2 cellular contexts compared by ENCODE assay signal in the genomic region with DNA sequence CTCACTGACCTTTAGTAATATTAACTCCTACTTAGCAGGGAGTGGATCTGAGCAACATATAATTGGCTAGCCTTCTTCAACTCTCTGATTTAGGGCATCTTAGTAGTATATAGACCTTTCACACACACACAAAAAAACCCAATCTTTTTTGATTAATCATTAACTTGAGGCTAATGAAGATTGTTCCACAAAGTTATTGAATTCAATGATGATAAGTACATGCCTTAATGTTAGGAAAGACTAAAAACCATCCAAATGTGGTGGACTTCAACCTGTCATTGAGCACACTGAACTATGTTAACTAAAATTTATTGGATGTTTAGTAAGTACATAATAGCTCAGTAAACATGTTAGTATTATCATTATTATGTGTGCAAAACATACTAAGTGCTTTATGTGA.
A peak's percentile ranks its signal among the peaks of the same experiment; 100 is the strongest.
TF ChIP-seq lines count a peak whose summit lies in the region.

No MANE protein-coding gene starts in this region.

TF ChIP-seq in liver, 16 proteins besides CTCF, POLR2A, EP300 and RAD21 (continued from another document):
- TF ChIP-seq, protein P1, sequence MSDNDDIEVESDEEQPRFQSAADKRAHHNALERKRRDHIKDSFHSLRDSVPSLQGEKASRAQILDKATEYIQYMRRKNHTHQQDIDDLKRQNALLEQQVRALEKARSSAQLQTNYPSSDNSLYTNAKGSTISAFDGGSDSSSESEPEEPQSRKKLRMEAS (IDR thresholded peaks at IDR 0.05), result peak; percentile 59
- TF ChIP-seq FOXA1 (IDR thresholded peaks at IDR 0.05) (peak; percentile 51), JUND (IDR thresholded peaks at IDR 0.05) (peak in 1 of 2 donors; percentile 67), NR2F2 (IDR thresholded peaks at IDR 0.05) (no peak), GABPA (IDR thresholded peaks at IDR 0.05 in 1 of 2, conservative IDR thresholded peaks at IDR 0.05 in 1 of 2) (no peak), RXRA (IDR thresholded peaks at IDR 0.05) (peak; percentile 69 to 83), SP1 (IDR thresholded peaks at IDR 0.05) (peak; percentile 86), TAF1 (conservative IDR thresholded peaks at IDR 0.05) (no peak), EGR1 (IDR thresholded peaks at IDR 0.05; ENCODE audit: low read depth in 2 of 2) (peak in 1 of 2 donors; percentile 44), REST (IDR thresholded peaks at IDR 0.05) (peak; percentile 24), ATF3 (IDR thresholded peaks at IDR 0.05) (no peak)
TF ChIP-seq in liver: peak in this region for 12.

TF ChIP-seq in HepG2, 621 proteins besides CTCF, POLR2A, EP300 and RAD21 (continued from another document):
- TF ChIP-seq, protein P2, sequence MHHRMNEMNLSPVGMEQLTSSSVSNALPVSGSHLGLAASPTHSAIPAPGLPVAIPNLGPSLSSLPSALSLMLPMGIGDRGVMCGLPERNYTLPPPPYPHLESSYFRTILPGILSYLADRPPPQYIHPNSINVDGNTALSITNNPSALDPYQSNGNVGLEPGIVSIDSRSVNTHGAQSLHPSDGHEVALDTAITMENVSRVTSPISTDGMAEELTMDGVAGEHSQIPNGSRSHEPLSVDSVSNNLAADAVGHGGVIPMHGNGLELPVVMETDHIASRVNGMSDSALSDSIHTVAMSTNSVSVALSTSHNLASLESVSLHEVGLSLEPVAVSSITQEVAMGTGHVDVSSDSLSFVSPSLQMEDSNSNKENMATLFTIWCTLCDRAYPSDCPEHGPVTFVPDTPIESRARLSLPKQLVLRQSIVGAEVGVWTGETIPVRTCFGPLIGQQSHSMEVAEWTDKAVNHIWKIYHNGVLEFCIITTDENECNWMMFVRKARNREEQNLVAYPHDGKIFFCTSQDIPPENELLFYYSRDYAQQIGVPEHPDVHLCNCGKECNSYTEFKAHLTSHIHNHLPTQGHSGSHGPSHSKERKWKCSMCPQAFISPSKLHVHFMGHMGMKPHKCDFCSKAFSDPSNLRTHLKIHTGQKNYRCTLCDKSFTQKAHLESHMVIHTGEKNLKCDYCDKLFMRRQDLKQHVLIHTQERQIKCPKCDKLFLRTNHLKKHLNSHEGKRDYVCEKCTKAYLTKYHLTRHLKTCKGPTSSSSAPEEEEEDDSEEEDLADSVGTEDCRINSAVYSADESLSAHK (CRISPR knock-in tag; IDR thresholded peaks at IDR 0.05; ENCODE audit: borderline replicate concordance), result no peak
- TF ChIP-seq ZBTB39 (CRISPR knock-in tag; IDR thresholded peaks at IDR 0.05) (no peak), REST (IDR thresholded peaks at IDR 0.05; ENCODE audit: borderline replicate concordance in 1 of 2, low read depth in 1 of 2, low read length in 2 of 2) (no peak), ZSCAN9 (CRISPR knock-in tag; IDR thresholded peaks at IDR 0.05; ENCODE audit: borderline replicate concordance) (no peak)
- TF ChIP-seq, protein P3, sequence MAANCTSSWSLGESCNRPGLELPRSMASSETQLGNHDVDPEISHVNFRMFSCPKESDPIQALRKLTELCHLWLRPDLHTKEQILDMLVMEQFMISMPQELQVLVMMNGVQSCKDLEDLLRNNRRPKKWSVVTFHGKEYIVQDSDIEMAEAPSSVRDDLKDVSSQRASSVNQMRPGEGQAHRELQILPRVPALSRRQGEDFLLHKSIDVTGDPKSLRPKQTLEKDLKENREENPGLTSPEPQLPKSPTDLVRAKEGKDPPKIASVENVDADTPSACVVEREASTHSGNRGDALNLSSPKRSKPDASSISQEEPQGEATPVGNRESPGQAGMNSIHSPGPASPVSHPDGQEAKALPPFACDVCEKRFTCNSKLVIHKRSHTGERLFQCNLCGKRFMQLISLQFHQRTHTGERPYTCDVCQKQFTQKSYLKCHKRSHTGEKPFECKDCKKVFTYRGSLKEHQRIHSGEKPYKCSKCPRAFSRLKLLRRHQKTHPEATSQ (CRISPR knock-in tag; IDR thresholded peaks at IDR 0.05; ENCODE audit: borderline replicate concordance), result no peak
- TF ChIP-seq, protein P4, sequence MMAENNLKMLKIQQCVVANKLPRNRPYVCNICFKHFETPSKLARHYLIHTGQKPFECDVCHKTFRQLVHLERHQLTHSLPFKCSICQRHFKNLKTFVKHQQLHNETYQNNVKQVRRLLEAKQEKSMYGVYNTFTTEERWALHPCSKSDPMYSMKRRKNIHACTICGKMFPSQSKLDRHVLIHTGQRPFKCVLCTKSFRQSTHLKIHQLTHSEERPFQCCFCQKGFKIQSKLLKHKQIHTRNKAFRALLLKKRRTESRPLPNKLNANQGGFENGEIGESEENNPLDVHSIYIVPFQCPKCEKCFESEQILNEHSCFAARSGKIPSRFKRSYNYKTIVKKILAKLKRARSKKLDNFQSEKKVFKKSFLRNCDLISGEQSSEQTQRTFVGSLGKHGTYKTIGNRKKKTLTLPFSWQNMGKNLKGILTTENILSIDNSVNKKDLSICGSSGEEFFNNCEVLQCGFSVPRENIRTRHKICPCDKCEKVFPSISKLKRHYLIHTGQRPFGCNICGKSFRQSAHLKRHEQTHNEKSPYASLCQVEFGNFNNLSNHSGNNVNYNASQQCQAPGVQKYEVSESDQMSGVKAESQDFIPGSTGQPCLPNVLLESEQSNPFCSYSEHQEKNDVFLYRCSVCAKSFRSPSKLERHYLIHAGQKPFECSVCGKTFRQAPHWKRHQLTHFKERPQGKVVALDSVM (CRISPR knock-in tag; IDR thresholded peaks at IDR 0.05), result no peak
- TF ChIP-seq, protein P5, sequence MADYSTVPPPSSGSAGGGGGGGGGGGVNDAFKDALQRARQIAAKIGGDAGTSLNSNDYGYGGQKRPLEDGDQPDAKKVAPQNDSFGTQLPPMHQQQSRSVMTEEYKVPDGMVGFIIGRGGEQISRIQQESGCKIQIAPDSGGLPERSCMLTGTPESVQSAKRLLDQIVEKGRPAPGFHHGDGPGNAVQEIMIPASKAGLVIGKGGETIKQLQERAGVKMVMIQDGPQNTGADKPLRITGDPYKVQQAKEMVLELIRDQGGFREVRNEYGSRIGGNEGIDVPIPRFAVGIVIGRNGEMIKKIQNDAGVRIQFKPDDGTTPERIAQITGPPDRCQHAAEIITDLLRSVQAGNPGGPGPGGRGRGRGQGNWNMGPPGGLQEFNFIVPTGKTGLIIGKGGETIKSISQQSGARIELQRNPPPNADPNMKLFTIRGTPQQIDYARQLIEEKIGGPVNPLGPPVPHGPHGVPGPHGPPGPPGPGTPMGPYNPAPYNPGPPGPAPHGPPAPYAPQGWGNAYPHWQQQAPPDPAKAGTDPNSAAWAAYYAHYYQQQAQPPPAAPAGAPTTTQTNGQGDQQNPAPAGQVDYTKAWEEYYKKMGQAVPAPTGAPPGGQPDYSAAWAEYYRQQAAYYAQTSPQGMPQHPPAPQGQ (CRISPR knock-in tag; IDR thresholded peaks at IDR 0.05; ENCODE audit: borderline replicate concordance), result no peak
